ENCODE assay signal across 9 cellular contexts in genomic region chr2:55223958-55224760, GRCh38. TPM values are rescaled to one million over a fixed set of nuclear protein-coding genes. Genes with fewer than 3 reads are reported as not detected.
DNase-seq lines count a peak whose midpoint lies in the region; ATAC-seq and FAIRE-seq lines count a peak whose summit lies in the region.
"Had no signal": no experiment of that assay in that cellular context is flagged by ENCODE, and none has a peak within 500 bp of the region (broad histone marks: within the 10 kb centered on the region; RNA-seq: fewer than 3 reads in every experiment).

No MANE protein-coding gene starts in this region.

- H3K27ac Mint-ChIP-seq in activated naive CD8-positive, alpha-beta T cell, result peak overlapping the region; percentile 70
- peak overlapping the region; percentile 80 to 84 for H3K27ac Mint-ChIP-seq in stimulated activated naive CD8-positive, alpha-beta T cell treated with anti-CD3 and anti-CD28 coated beads, Interleukin-15, amount 100 ng/mL, for 72 hours

- H3K9me3 Mint-ChIP-seq in activated naive CD8-positive, alpha-beta T cell (ENCODE audit: low read depth), result peaks cover 7% of the 10 kb centered on the region
- no peaks in the 10 kb centered on the region for H3K9me3 Mint-ChIP-seq in stimulated activated naive CD8-positive, alpha-beta T cell treated with anti-CD3 and anti-CD28 coated beads, Interleukin-15, amount 100 ng/mL, for 72 hours

- H3K4me1 Mint-ChIP-seq in activated naive CD8-positive, alpha-beta T cell (ENCODE audit: low read depth), result peaks cover 40% of the 10 kb centered on the region
- H3K4me1 Mint-ChIP-seq in stimulated activated naive CD8-positive, alpha-beta T cell treated with anti-CD3 and anti-CD28 coated beads, Interleukin-15, amount 100 ng/mL, for 72 hours, result peaks cover 50% of the 10 kb centered on the region

- H3K4me3 Mint-ChIP-seq in activated naive CD8-positive, alpha-beta T cell, result peak overlapping the region; percentile 72
- peak overlapping the region; percentile 79 to 83 for H3K4me3 Mint-ChIP-seq in stimulated activated naive CD8-positive, alpha-beta T cell treated with anti-CD3 and anti-CD28 coated beads, Interleukin-15, amount 100 ng/mL, for 72 hours

- FAIRE-seq in frontal cortex (lab: Jason Lieb, UNC), result no peak
- FAIRE-seq: endometrium had no signal

- no peaks in the 10 kb centered on the region for H3K27me3 Mint-ChIP-seq in activated naive CD8-positive, alpha-beta T cell
- no peaks in the 10 kb centered on the region for H3K27me3 Mint-ChIP-seq in stimulated activated naive CD8-positive, alpha-beta T cell treated with anti-CD3 and anti-CD28 coated beads, Interleukin-15, amount 100 ng/mL, for 72 hours

- DNase-seq in NCI-H524 (lab: John Stamatoyannopoulos, UW), result peak; percentile 6 to 43
- DNase-seq in NCI-H524 treated with DMSO at 0.1 percent for 48 hours (lab: John Stamatoyannopoulos, UW), result no peak
- peak; percentile 14 for DNase-seq in left kidney (ENCODE audit: low read depth, low spot score)
- no peak for DNase-seq in stimulated activated naive CD8-positive, alpha-beta T cell treated with anti-CD3 and anti-CD28 coated beads, Interleukin-15, amount 100 ng/mL, for 72 hours
- no peak for DNase-seq in frontal cortex (ENCODE audit: low spot score in 2 of 2)
- no peak for DNase-seq in NCI-H1105 (lab: John Stamatoyannopoulos, UW)

- no peak for ATAC-seq in stimulated activated naive CD8-positive, alpha-beta T cell treated with anti-CD3 and anti-CD28 coated beads, Interleukin-15, amount 100 ng/mL, for 72 hours
- ATAC-seq in GM18858 (IDR thresholded peaks at IDR 0.05; ENCODE audit: unreplicated experiment), result no peak

- peaks cover 10% of the 10 kb centered on the region for H3K36me3 Mint-ChIP-seq in activated naive CD8-positive, alpha-beta T cell

RNA-seq across cellular contexts. Expression of gene CLHC1, which starts 7.9 kb away (rescaled TPM):
- total RNA-seq in frontal cortex, result 48.1 TPM

RNA-seq across cellular contexts. Expression of gene RPS27A, which starts 8.3 kb away (rescaled TPM):
- total RNA-seq in frontal cortex, result 726 TPM

RNA-seq across cellular contexts. Expression of gene MTIF2, which starts 44.9 kb away (rescaled TPM):
- 29.8 TPM for total RNA-seq in frontal cortex

Comparison
In these comparisons a context has a peak if more than half of its experiments do, and no peak if none do; other contexts are left out.
1. DNase-seq: peak in NCI-H524 (2 of 2) and left kidney (single experiment); none in NCI-H524 treated with DMSO at 0.1 percent for 48 hours (single experiment), stimulated activated naive CD8-positive, alpha-beta T cell treated with anti-CD3 and anti-CD28 coated beads, Interleukin-15, amount 100 ng/mL, for 72 hours (0 of 2), frontal cortex (0 of 2) and NCI-H1105 (single experiment).